ENCODE assay signal across 14 cellular contexts in the genomic region with DNA sequence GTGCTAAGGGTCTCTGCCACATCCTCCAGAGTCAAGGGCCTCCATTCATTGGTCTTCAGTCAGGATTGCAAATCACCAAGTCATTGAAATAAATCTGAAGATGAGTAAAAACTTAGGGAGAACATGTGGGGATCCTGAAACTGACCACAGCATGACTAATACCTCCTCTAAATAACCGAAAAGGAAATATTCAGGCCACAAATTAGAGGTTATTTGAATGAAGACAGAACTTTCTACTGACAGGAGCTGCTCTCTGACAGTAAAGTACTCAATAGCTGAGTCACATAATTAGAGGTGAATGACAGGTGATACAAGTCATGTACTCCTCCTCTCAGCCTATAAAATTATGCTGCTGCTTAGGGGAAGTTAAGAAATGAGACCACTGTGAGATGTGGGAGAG.
DNase-seq lines count a peak whose midpoint lies in the region; ATAC-seq and TF ChIP-seq lines count a peak whose summit lies in the region.
"Had no signal": no experiment of that assay in that cellular context is flagged by ENCODE, and none has a peak within 500 bp of the region (broad histone marks: within the 10 kb centered on the region; RNA-seq: fewer than 3 reads in every experiment).

No MANE protein-coding gene starts in this region.

- BruUV-seq in mammary epithelial cell (replicated peaks; lab: Mats Ljungman, UMichigan) = no TSS peak

- H3K4me3 Mint-ChIP-seq in T-helper 17 cell = no peak overlapping the region

- H2AFZ ChIP-seq in mammary epithelial cell (ENCODE audit: low read depth, low read length) = no peak overlapping the region

- H3K9me3 ChIP-seq in mammary epithelial cell (replicated peaks; ENCODE audit: insufficient read depth, low read length) = no peaks in the 10 kb centered on the region
- no peaks in the 10 kb centered on the region for H3K9me3 ChIP-seq in T-helper 17 cell (ENCODE audit: control insufficient read depth, low read length, poor library complexity, severe bottlenecking)
- H3K9me3 ChIP-seq: BLaER1, SJCRH30 had no signal

- no peaks in the 10 kb centered on the region for H3K79me2 ChIP-seq in mammary epithelial cell (ENCODE audit: insufficient read depth, low read length)

- no peak overlapping the region for H3K27ac Mint-ChIP-seq in T-helper 17 cell

- H3K9ac ChIP-seq in mammary epithelial cell (ENCODE audit: insufficient read depth, low read length) = no peak overlapping the region
- H3K9ac ChIP-seq: BLaER1 had no signal

- H3K4me1 Mint-ChIP-seq in T-helper 17 cell = no peaks in the 10 kb centered on the region

- no peaks in the 10 kb centered on the region for H3K27me3 Mint-ChIP-seq in T-helper 17 cell

- H3K27me3 ChIP-seq in mammary epithelial cell (ENCODE audit: insufficient read depth, low read length) = no peaks in the 10 kb centered on the region
- H3K27me3 ChIP-seq: SJCRH30 had no signal

- H3K4me2 ChIP-seq in mammary epithelial cell (ENCODE audit: insufficient read depth, low read depth, low read length) = no peak overlapping the region
- H3K4me2 ChIP-seq: BLaER1 had no signal

- H3K4me3 ChIP-seq in mammary epithelial cell (replicated peaks in 1 of 3; ENCODE audit: insufficient read depth in 1 of 3, low read depth in 2 of 3, low read length in 3 of 3) = no peak overlapping the region
- H3K4me3 ChIP-seq: BLaER1, SJCRH30 had no signal

- H4K20me1 ChIP-seq in mammary epithelial cell (ENCODE audit: insufficient read depth, low read length) = no peaks in the 10 kb centered on the region
- H4K20me1 ChIP-seq: BLaER1 had no signal

- peak; percentile 4 for DNase-seq in GM13976 (ENCODE audit: low spot score)
- DNase-seq in mammary epithelial cell = peak; percentile 21
- DNase-seq in T-helper 17 cell = no peak
- DNase-seq in left colon = no peak
- DNase-seq in effector CD4-positive, alpha-beta T cell = no peak
- DNase-seq: activated CD4-positive, CD25-positive, alpha-beta regulatory T cell; GDM1; NCI-H1436 treated with DMSO at 0.1 percent for 48 hours; SJCRH30; stimulated activated CD4-positive, alpha-beta T cell treated with anti-CD3 and anti-CD28 coated beads, Interleukin-4, amount 100 ng/mL, for 4 hours had no signal

- 22% methylated on average over 1 of the region's 1 CpG for WGBS in mammary epithelial cell (ENCODE audit: low coverage, missing lambda C conversion rate)

- TF ChIP-seq CTCF in GM13976 (IDR thresholded peaks at IDR 0.05; ENCODE audit: borderline replicate concordance, control extremely low read depth, extremely low read depth, insufficient read depth, missing control alignments) (no peak), mammary epithelial cell (conservative IDR thresholded peaks at IDR 0.05 in 1 of 2, IDR thresholded peaks at IDR 0.05 in 1 of 2; ENCODE audit: extremely low read depth in 1 of 2, insufficient read depth in 1 of 2, low read depth in 1 of 2, low read length in 2 of 2) (no peak)

- in situ Hi-C loops in GM13976 (cut with MboI; ENCODE audit: low sequenced_read_pairs, unreplicated experiment) = no loop called here
- in situ Hi-C loops in mammary epithelial cell (cut with MboI; ENCODE audit: low sequenced_read_pairs in 2 of 2) = no loop called here

- CTCF ChIA-PET in mammary epithelial cell (lab: Charles Lee; ENCODE audit: low non-redundant PET) = no interaction called here

- H3K27ac ChIP-seq in mammary epithelial cell (ENCODE audit: insufficient read depth, low read depth, low read length) = no peak overlapping the region
- H3K27ac ChIP-seq: BLaER1, SJCRH30 had no signal

- no peaks in the 10 kb centered on the region for H3K36me3 ChIP-seq in mammary epithelial cell (ENCODE audit: insufficient read depth, low read length)
- H3K36me3 ChIP-seq: BLaER1, SJCRH30 had no signal

- H3K4me1 ChIP-seq in mammary epithelial cell (ENCODE audit: insufficient read depth, low read length) = no peaks in the 10 kb centered on the region
- H3K4me1 ChIP-seq: BLaER1, SJCRH30 had no signal

- dilution Hi-C loops in mammary epithelial cell (cut with HindIII; ENCODE audit: low sequenced_read_pairs) = no loop called here

- no peaks in the 10 kb centered on the region for H3K36me3 Mint-ChIP-seq in T-helper 17 cell (ENCODE audit: low read depth)

- peak; percentile 68 for ATAC-seq in GM21723 (IDR thresholded peaks at IDR 0.05; ENCODE audit: unreplicated experiment)
- peak; percentile 45 for ATAC-seq in HG03521 (IDR thresholded peaks at IDR 0.05; ENCODE audit: unreplicated experiment)
- no peak for ATAC-seq in HG03280 (IDR thresholded peaks at IDR 0.05; ENCODE audit: unreplicated experiment)
- no peak for ATAC-seq in T-helper 17 cell
- ATAC-seq in left colon = no peak

- intact Hi-C loops in mammary epithelial cell (cut with micrococcal nuclease) (no loop called here), left colon (cut with DNase I, micrococcal nuclease) (no loop called here)

Comparison
In these comparisons a context has a peak if more than half of its experiments do, and no peak if none do; other contexts are left out.
1. DNase-seq: peak in GM13976 (single experiment) and mammary epithelial cell (single experiment); none in T-helper 17 cell (0 of 3), left colon (0 of 2) and effector CD4-positive, alpha-beta T cell (single experiment).
2. ATAC-seq: peak in GM21723 (single experiment) and HG03521 (single experiment); none in HG03280 (single experiment), T-helper 17 cell (single experiment) and left colon (single experiment).